16 cellular contexts compared by ENCODE assay signal in genomic region chr1:225765982-225766674, GRCh38. TPM values are rescaled to one million over a fixed set of nuclear protein-coding genes. Genes with fewer than 3 reads are reported as not detected.
DNase-seq lines count a peak whose midpoint lies in the region; ATAC-seq and TF ChIP-seq lines count a peak whose summit lies in the region.
"Had no signal": no experiment of that assay in that cellular context is flagged by ENCODE, and none has a peak within 500 bp of the region (broad histone marks: within the 10 kb centered on the region; RNA-seq: fewer than 3 reads in every experiment).

No MANE protein-coding gene starts in this region.

- no peak overlapping the region for H3K4me3 ChIP-seq in AG04450 (ENCODE audit: low read depth, low read length)
- no peak overlapping the region for H3K4me3 ChIP-seq in Panc1 (ENCODE audit: low read depth in 2 of 2, low read length in 2 of 2)
- peak overlapping the region in 2 of 4 donors; percentile 5 to 27 for H3K4me3 ChIP-seq in gastrocnemius medialis
- H3K4me3 ChIP-seq: thyroid gland had no signal

- no TSS peak for BruUV-seq in Panc1 (replicated peaks; lab: Mats Ljungman, UMichigan)

- no peak for TF ChIP-seq CTCF in AG04450 (IDR thresholded peaks at IDR 0.05; ENCODE audit: low read depth, low read length)
- TF ChIP-seq CTCF in Panc1 (IDR thresholded peaks at IDR 0.05): no peak
- no peak for TF ChIP-seq CTCF in gastrocnemius medialis (IDR thresholded peaks at IDR 0.05 in 4 of 5, conservative IDR thresholded peaks at IDR 0.05 in 1 of 5)

- H3K36me3 ChIP-seq in Panc1 (ENCODE audit: control insufficient read depth, insufficient read depth, low read length) (no peaks in the 10 kb centered on the region), gastrocnemius medialis (no peaks in the 10 kb centered on the region)
- H3K36me3 ChIP-seq: thyroid gland had no signal

- no peak for ATAC-seq in Panc1
- ATAC-seq in esophagus mucosa: peak; percentile 84
- no peak for ATAC-seq in gastrocnemius medialis
- ATAC-seq in stimulated activated effector memory CD8-positive, alpha-beta T cell treated with anti-CD3 and anti-CD28 coated beads, Interleukin-12 subunit alpha, Interleukin-12 subunit beta, amount 100 ng/mL, for 72 hours: no peak
- ATAC-seq: activated CD4-positive, CD25-positive, alpha-beta regulatory T cell treated with anti-CD3 and anti-CD28 coated beads, Interleukin-2, amount 50 U/mL, for 24 hours; T-cell had no signal

- TF ChIP-seq POLR2A in gastrocnemius medialis (IDR thresholded peaks at IDR 0.05): no peak

- H3K4me1 Mint-ChIP-seq in stimulated activated effector memory CD8-positive, alpha-beta T cell treated with anti-CD3 and anti-CD28 coated beads, Interleukin-12 subunit alpha, Interleukin-12 subunit beta, amount 100 ng/mL, for 72 hours: no peaks in the 10 kb centered on the region
- H3K4me1 Mint-ChIP-seq: activated naive CD4-positive, alpha-beta T cell treated with anti-CD3 and anti-CD28 coated beads, Interleukin-2, amount 50 U/mL, for 24 hours; T-cell had no signal

- no peaks in the 10 kb centered on the region for H3K36me3 Mint-ChIP-seq in stimulated activated effector memory CD8-positive, alpha-beta T cell treated with anti-CD3 and anti-CD28 coated beads, Interleukin-12 subunit alpha, Interleukin-12 subunit beta, amount 100 ng/mL, for 72 hours
- H3K36me3 Mint-ChIP-seq: activated naive CD4-positive, alpha-beta T cell treated with anti-CD3 and anti-CD28 coated beads, Interleukin-2, amount 50 U/mL, for 24 hours; T-cell had no signal

- in situ Hi-C loops in Panc1 (cut with HindIII; ENCODE audit: low pct_unique_long_range_greater_than_20kb, low sequenced_read_pairs) (no loop called here), gastrocnemius medialis (cut with MboI; ENCODE audit: low sequenced_read_pairs in 4 of 4) (loop anchor here in 2 of 4 donors (5.0 to 10.0 kb wide), 4 partner anchors 111 to 284 kb away; partner anchors contain the start of gene ENAH (in 1 of the 2))

- no peak overlapping the region for H3K4me3 Mint-ChIP-seq in stimulated activated effector memory CD8-positive, alpha-beta T cell treated with anti-CD3 and anti-CD28 coated beads, Interleukin-12 subunit alpha, Interleukin-12 subunit beta, amount 100 ng/mL, for 72 hours
- H3K4me3 Mint-ChIP-seq: activated naive CD4-positive, alpha-beta T cell treated with anti-CD3 and anti-CD28 coated beads, Interleukin-2, amount 50 U/mL, for 24 hours; T-cell had no signal

- DNase-seq in AG04450 (ENCODE audit: low read depth, low spot score): no peak
- DNase-seq in Panc1 (ENCODE audit: low read depth, low spot score): no peak
- no peak for DNase-seq in gastrocnemius medialis
- no peak for DNase-seq in stimulated activated effector memory CD8-positive, alpha-beta T cell treated with anti-CD3 and anti-CD28 coated beads, Interleukin-12 subunit alpha, Interleukin-12 subunit beta, amount 100 ng/mL, for 72 hours (ENCODE audit: low spot score in 2 of 2)
- DNase-seq in NCI-H524 (lab: John Stamatoyannopoulos, UW): no peak
- no peak for DNase-seq in stimulated activated CD4-positive, alpha-beta T cell treated with anti-CD3 and anti-CD28 coated beads, Interleukin-4, amount 100 ng/mL, for 4 hours
- no peak for DNase-seq in activated CD4-positive, alpha-beta T cell treated with anti-CD3 and anti-CD28 coated beads, Interleukin-2, amount 50 U/mL, for 4 hours
- DNase-seq: GDM1, kidney, NCI-H1436 treated with DMSO at 0.1 percent for 48 hours, T-cell had no signal

- H3K9me3 Mint-ChIP-seq in stimulated activated effector memory CD8-positive, alpha-beta T cell treated with anti-CD3 and anti-CD28 coated beads, Interleukin-12 subunit alpha, Interleukin-12 subunit beta, amount 100 ng/mL, for 72 hours: no peaks in the 10 kb centered on the region
- H3K9me3 Mint-ChIP-seq: activated naive CD4-positive, alpha-beta T cell treated with anti-CD3 and anti-CD28 coated beads, Interleukin-2, amount 50 U/mL, for 24 hours; T-cell had no signal

- H3K27me3 ChIP-seq in AG04450 (ENCODE audit: control insufficient read depth, insufficient read depth, low read length) (no peaks in the 10 kb centered on the region), Panc1 (ENCODE audit: control insufficient read depth, insufficient read depth, low read length) (no peaks in the 10 kb centered on the region), gastrocnemius medialis (no peaks in the 10 kb centered on the region)
- H3K27me3 ChIP-seq: thyroid gland had no signal

- H3K4me1 ChIP-seq in Panc1 (ENCODE audit: control insufficient read depth, insufficient read depth, low read length): peaks cover 26% of the 10 kb centered on the region
- peaks cover 38 to 42% of the 10 kb centered on the region in 2 donors for H3K4me1 ChIP-seq in gastrocnemius medialis

- H3K27ac ChIP-seq in AG04450 (ENCODE audit: low read depth, low read length) (peak overlapping the region; percentile 89), Panc1 (ENCODE audit: low read length) (peak overlapping the region; percentile 61), gastrocnemius medialis (peak overlapping the region; percentile 64 to 84 (median 70))
- H3K27ac ChIP-seq: parathyroid adenoma had no signal

- no peaks in the 10 kb centered on the region for H3K9me3 ChIP-seq in AG04450 (ENCODE audit: control insufficient read depth, insufficient read depth, low read length)
- no peaks in the 10 kb centered on the region for H3K9me3 ChIP-seq in Panc1 (ENCODE audit: control insufficient read depth, insufficient read depth, low read depth, low read length)
- H3K9me3 ChIP-seq in gastrocnemius medialis: no peaks in the 10 kb centered on the region
- H3K9me3 ChIP-seq: thyroid gland had no signal

- H3K27ac Mint-ChIP-seq in stimulated activated effector memory CD8-positive, alpha-beta T cell treated with anti-CD3 and anti-CD28 coated beads, Interleukin-12 subunit alpha, Interleukin-12 subunit beta, amount 100 ng/mL, for 72 hours: no peak overlapping the region
- H3K27ac Mint-ChIP-seq: activated naive CD4-positive, alpha-beta T cell treated with anti-CD3 and anti-CD28 coated beads, Interleukin-2, amount 50 U/mL, for 24 hours; T-cell had no signal

- intact Hi-C loops in Panc1 (cut with micrococcal nuclease; ENCODE audit: unreplicated experiment) (no loop called here), gastrocnemius medialis (cut with DNase I; ENCODE audit: low total_unique reads) (loop anchor here (2.0 kb wide), 1 partner anchor 17 kb away; no protein-coding TSS in a partner anchor)

- CTCF ChIA-PET in AG04450 (lab: Charles Lee) (no interaction called here), Panc1 (lab: Charles Lee) (no interaction called here)

- POLR2A ChIA-PET in AG04450 (lab: Yijun Ruan, JAX) (interaction anchor here (1.8 to 3.1 kb wide), 3 partner anchors 19 to 113 kb away, joined by 6 to 40 read pairs (median 13); partner anchors contain the start of gene ENAH), Panc1 (lab: Charles Lee) (no interaction called here)

RNA-seq across cellular contexts. Expression of gene SRP9, which starts 11.5 kb away (rescaled TPM):
- polyA plus RNA-seq in AG04450 (2011; rRNA removed): 361 and 527 TPM in 2 replicates
- polyA minus RNA-seq in AG04450 (2011; rRNA and poly(A)+ RNA removed): 113 and 139 TPM in 2 replicates
- total RNA-seq in Panc1 (2021; ENCODE audit: unreplicated experiment) (282 TPM), esophagus mucosa (156 TPM), gastrocnemius medialis (100 to 1,000 TPM; 182 to 207 (median 198) TPM)
- polyA plus RNA-seq in Panc1 (2012; ENCODE audit: insufficient read length): 264 TPM

RNA-seq across cellular contexts. Expression of gene EPHX1, which starts 43.8 kb away (rescaled TPM):
- 41.3 and 48.5 TPM in 2 replicates for polyA plus RNA-seq in AG04450 (2011; rRNA removed)
- polyA minus RNA-seq in AG04450 (2011; rRNA and poly(A)+ RNA removed): 26.6 and 29.5 TPM in 2 replicates
- 76.4 TPM for total RNA-seq in Panc1 (2021; ENCODE audit: unreplicated experiment)
- polyA plus RNA-seq in Panc1 (2012; ENCODE audit: insufficient read length): 79.0 TPM
- total RNA-seq in esophagus mucosa: 89.7 TPM
- 100 to 1,000 TPM in 2 of 4 donors, 10 to 100 TPM in 2; 65.7 to 155 (median 108) TPM for total RNA-seq in gastrocnemius medialis
